ENCODE assay signal across 1 cellular context in the genomic region with DNA sequence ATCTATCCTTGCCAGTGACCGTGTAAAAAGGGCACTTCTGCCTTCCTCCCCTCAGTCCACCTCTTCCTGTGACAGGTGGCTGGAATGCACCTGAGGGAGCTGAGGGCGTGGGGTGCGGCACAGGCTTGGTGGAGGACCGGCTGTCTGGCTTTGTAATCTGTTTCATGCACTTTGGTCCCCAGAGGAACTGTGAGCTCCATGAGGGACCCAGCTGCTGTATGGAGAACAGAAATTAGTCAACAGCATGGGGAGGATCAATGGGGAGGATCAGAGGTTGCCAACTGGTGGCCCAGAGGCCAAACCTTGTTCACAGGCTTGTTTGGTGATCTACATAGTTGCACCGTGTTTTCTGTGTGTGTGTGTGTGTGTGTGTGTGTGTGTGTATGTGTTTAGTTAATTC.
TF ChIP-seq lines count a peak whose summit lies in the region.

No MANE protein-coding gene starts in this region.

TF ChIP-seq in HepG2, 621 proteins besides CTCF, POLR2A, EP300 and RAD21 (continued from another document and continues in another):
- TF ChIP-seq HNF1B (CRISPR knock-in tag; IDR thresholded peaks at IDR 0.05) (peak; percentile 84), ONECUT2 (CRISPR knock-in tag; IDR thresholded peaks at IDR 0.05) (peak; percentile 74; the same call in 1 of the 2 replicates), TEAD2 (CRISPR knock-in tag; IDR thresholded peaks at IDR 0.05) (no peak), TFE3 (CRISPR knock-in tag; IDR thresholded peaks at IDR 0.05) (peak; percentile 68; the same call in 1 of the 2 replicates), HOXA9 (CRISPR knock-in tag; IDR thresholded peaks at IDR 0.05; ENCODE audit: borderline replicate concordance) (no peak), ZNF761 (CRISPR knock-in tag; conservative IDR thresholded peaks at IDR 0.05) (peak; percentile 83; the same call in 1 of the 2 replicates), ZNF124 (CRISPR knock-in tag; IDR thresholded peaks at IDR 0.05) (0 out of 2 replicates have a peak, but pooled peaks have one; percentile 68), ZNF432 (CRISPR knock-in tag; IDR thresholded peaks at IDR 0.05; ENCODE audit: borderline replicate concordance) (no peak), ZNF441 (CRISPR knock-in tag; IDR thresholded peaks at IDR 0.05; ENCODE audit: borderline replicate concordance) (peak; percentile 69), FOXA1 (IDR thresholded peaks at IDR 0.05) (peak; percentile 32; the same call in 1 of the 2 replicates), FOXA1 (CRISPR knock-in tag; IDR thresholded peaks at IDR 0.05) (no peak; the same call in 1 of the 2 replicates), ZNF749 (CRISPR knock-in tag; IDR thresholded peaks at IDR 0.05; ENCODE audit: borderline replicate concordance) (no peak), FOXK1 (CRISPR knock-in tag; IDR thresholded peaks at IDR 0.05; ENCODE audit: borderline replicate concordance, low read depth) (peak; percentile 76; the same call in 1 of the 2 replicates), ZNF160 (CRISPR knock-in tag; IDR thresholded peaks at IDR 0.05) (peak; percentile 60), XRCC5 (optimal IDR thresholded peaks at IDR 0.05; ENCODE audit: low read length) (peak; percentile 92), SAP130 (CRISPR knock-in tag; IDR thresholded peaks at IDR 0.05; ENCODE audit: low read depth) (peak; percentile 81), ZBTB1 (CRISPR knock-in tag; IDR thresholded peaks at IDR 0.05; ENCODE audit: borderline replicate concordance) (no peak), HMGXB4 (CRISPR knock-in tag; IDR thresholded peaks at IDR 0.05; ENCODE audit: borderline replicate concordance in 1 of 2, low read depth in 1 of 2) (peak; percentile 44 to 58; a peak in 2 of 4 replicates), MAX (IDR thresholded peaks at IDR 0.05) (peak; percentile 80), SALL2 (CRISPR knock-in tag; IDR thresholded peaks at IDR 0.05) (peak; percentile 39; the same call in 1 of the 2 replicates), ZFP90 (CRISPR knock-in tag; IDR thresholded peaks at IDR 0.05; ENCODE audit: borderline replicate concordance) (no peak), SOX6 (IDR thresholded peaks at IDR 0.05) (no peak), SOX6 (CRISPR knock-in tag; IDR thresholded peaks at IDR 0.05) (peak; percentile 89), STAT5B (CRISPR knock-in tag; IDR thresholded peaks at IDR 0.05) (no peak), ZBTB20 (CRISPR knock-in tag; IDR thresholded peaks at IDR 0.05; ENCODE audit: borderline replicate concordance, low read depth) (peak; percentile 88; the same call in 1 of the 2 replicates), SKIL (CRISPR knock-in tag; IDR thresholded peaks at IDR 0.05; ENCODE audit: borderline replicate concordance) (peak; percentile 72), ZNF503 (CRISPR knock-in tag; IDR thresholded peaks at IDR 0.05) (no peak), GATAD1 (CRISPR knock-in tag; IDR thresholded peaks at IDR 0.05) (peak; percentile 66), ZNF230 (CRISPR knock-in tag; IDR thresholded peaks at IDR 0.05) (no peak), UBTF (CRISPR knock-in tag; IDR thresholded peaks at IDR 0.05) (peak; percentile 54; the same call in 1 of the 2 replicates), THRA (CRISPR knock-in tag; IDR thresholded peaks at IDR 0.05; ENCODE audit: borderline replicate concordance) (peak; percentile 78), HDAC2 (CRISPR knock-in tag; IDR thresholded peaks at IDR 0.05) (peak; percentile 84), DRAP1 (CRISPR knock-in tag; IDR thresholded peaks at IDR 0.05) (peak; percentile 47; the same call in 1 of the 2 replicates), HNF4A (CRISPR knock-in tag; IDR thresholded peaks at IDR 0.05) (peak; percentile 98), ZNF83 (CRISPR knock-in tag; IDR thresholded peaks at IDR 0.05; ENCODE audit: borderline replicate concordance) (no peak), ZNF3 (CRISPR knock-in tag; IDR thresholded peaks at IDR 0.05) (peak; percentile 72; the same call in 1 of the 2 replicates), HHEX (CRISPR knock-in tag; IDR thresholded peaks at IDR 0.05) (peak; percentile 54; the same call in 1 of the 2 replicates), MED1 (CRISPR knock-in tag; IDR thresholded peaks at IDR 0.05) (peak; percentile 78), EZH2 (conservative IDR thresholded peaks at IDR 0.05; ENCODE audit: low read depth, low read length) (no peak), HIVEP1 (CRISPR knock-in tag; IDR thresholded peaks at IDR 0.05) (peak; percentile 43; the same call in 1 of the 2 replicates), ZNF672 (CRISPR knock-in tag; IDR thresholded peaks at IDR 0.05) (no peak)
- TF ChIP-seq, protein P1, sequence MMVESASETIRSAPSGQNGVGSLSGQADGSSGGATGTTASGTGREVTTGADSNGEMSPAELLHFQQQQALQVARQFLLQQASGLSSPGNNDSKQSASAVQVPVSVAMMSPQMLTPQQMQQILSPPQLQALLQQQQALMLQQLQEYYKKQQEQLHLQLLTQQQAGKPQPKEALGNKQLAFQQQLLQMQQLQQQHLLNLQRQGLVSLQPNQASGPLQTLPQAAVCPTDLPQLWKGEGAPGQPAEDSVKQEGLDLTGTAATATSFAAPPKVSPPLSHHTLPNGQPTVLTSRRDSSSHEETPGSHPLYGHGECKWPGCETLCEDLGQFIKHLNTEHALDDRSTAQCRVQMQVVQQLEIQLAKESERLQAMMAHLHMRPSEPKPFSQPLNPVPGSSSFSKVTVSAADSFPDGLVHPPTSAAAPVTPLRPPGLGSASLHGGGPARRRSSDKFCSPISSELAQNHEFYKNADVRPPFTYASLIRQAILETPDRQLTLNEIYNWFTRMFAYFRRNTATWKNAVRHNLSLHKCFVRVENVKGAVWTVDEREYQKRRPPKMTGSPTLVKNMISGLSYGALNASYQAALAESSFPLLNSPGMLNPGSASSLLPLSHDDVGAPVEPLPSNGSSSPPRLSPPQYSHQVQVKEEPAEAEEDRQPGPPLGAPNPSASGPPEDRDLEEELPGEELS (CRISPR knock-in tag; IDR thresholded peaks at IDR 0.05) = peak; percentile 81
- TF ChIP-seq, protein P2, sequence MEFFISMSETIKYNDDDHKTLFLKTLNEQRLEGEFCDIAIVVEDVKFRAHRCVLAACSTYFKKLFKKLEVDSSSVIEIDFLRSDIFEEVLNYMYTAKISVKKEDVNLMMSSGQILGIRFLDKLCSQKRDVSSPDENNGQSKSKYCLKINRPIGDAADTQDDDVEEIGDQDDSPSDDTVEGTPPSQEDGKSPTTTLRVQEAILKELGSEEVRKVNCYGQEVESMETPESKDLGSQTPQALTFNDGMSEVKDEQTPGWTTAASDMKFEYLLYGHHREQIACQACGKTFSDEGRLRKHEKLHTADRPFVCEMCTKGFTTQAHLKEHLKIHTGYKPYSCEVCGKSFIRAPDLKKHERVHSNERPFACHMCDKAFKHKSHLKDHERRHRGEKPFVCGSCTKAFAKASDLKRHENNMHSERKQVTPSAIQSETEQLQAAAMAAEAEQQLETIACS (CRISPR knock-in tag; IDR thresholded peaks at IDR 0.05) = no peak
